Comparison of ENCODE assay signal across 2 cellular contexts in the genomic region with DNA sequence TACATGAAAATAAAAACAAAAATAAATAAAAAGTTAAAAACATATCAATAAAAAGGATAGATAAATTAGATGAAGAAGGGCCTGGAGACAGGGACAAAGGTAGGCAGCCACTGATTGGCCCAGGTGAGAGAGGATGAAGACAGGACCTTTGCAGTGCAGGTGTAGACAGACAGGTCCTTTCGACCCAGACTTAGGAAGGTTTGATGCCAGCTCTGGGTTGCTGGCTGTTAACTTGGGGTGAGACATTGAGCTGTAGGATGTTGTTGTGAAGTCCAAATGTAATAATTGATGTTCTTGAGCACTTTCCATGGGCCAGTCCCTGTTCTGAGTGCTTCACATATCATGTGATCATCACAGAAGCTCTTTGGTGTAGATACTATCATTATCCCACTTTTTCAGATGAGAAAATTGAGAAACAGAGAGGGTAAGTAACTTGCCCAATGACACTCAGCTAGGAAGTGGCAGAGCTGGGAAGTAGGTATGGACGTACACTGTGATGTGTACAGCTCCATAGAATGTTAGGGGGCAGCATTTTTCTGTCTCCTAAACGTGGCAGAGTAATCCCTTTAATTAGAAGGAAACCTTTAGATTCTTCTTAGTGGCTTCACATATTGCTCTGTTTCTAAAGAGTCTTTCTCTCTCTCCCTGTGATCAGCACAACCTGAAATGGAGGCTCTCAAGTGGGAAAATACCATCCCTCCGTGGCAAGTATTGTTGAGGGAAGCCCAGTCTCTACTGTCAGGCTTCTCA.
TF ChIP-seq lines count a peak whose summit lies in the region.

No MANE protein-coding gene starts in this region.

TF ChIP-seq in HCT116, 20 proteins besides CTCF, POLR2A, EP300 and RAD21:
- TF ChIP-seq FOSL1 (IDR thresholded peaks at IDR 0.05; ENCODE audit: low read depth) (no peak), SP1 (IDR thresholded peaks at IDR 0.05; ENCODE audit: low read depth) (no peak; the same call in 1 of the 2 replicates), SRF (IDR thresholded peaks at IDR 0.05; ENCODE audit: low read depth) (no peak), ZBTB33 (IDR thresholded peaks at IDR 0.05; ENCODE audit: extremely low read depth, insufficient replicate concordance, low read length) (no peak)

TF ChIP-seq in WTC11, 78 proteins besides CTCF, POLR2A, EP300 and RAD21:
- TF ChIP-seq, protein P1, sequence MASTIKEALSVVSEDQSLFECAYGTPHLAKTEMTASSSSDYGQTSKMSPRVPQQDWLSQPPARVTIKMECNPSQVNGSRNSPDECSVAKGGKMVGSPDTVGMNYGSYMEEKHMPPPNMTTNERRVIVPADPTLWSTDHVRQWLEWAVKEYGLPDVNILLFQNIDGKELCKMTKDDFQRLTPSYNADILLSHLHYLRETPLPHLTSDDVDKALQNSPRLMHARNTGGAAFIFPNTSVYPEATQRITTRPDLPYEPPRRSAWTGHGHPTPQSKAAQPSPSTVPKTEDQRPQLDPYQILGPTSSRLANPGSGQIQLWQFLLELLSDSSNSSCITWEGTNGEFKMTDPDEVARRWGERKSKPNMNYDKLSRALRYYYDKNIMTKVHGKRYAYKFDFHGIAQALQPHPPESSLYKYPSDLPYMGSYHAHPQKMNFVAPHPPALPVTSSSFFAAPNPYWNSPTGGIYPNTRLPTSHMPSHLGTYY (CRISPR knock-in tag; IDR thresholded peaks at IDR 0.05) = no peak
- peak; percentile 52; the same call in 1 of the 2 replicates for TF ChIP-seq HMGA2 (CRISPR knock-in tag; IDR thresholded peaks at IDR 0.05)
